ENCODE assay signal across 20 cellular contexts in the genomic region with DNA sequence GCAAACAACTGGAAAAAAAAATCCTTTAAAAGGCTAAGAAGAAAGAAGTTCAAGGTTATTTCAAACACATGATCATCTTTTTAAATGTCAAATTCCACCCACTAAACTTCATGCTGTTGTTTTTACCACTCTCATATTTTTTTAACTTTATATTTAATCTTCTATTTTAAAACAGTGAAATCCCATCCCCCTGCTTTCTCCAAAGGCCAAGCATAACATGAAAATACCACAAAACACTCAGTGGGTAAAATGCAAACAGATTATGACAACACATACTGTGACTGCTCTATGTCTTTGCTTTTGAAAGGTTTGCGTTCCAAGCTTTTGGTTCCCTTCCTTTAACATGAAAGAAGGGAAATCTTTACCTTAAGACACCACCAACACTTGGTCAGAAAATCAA.
"Had no signal": no experiment of that assay in that cellular context is flagged by ENCODE, and none has a peak within 500 bp of the region (broad histone marks: within the 10 kb centered on the region; RNA-seq: fewer than 3 reads in every experiment).

No MANE protein-coding gene starts in this region.

- H3K9me3 ChIP-seq: MG63, SK-N-SH had no signal

- H3K36me3 ChIP-seq: MG63 had no signal

- DNase-seq: IMR-90, Karpas-422, KG1, MG63, NCI-H1092, NCI-H1105 treated with DMSO at 0.1 percent for 48 hours, NCI-H1417 treated with DMSO at 0.1 percent for 48 hours, NCI-H146, NCI-H1694 treated with DMSO at 0.1 percent for 48 hours, NCI-H1930, NCI-H2081, NCI-H2107, NCI-H2227 treated with DMSO at 0.1 percent for 48 hours, NCI-H524, NCI-H526 treated with DMSO at 0.1 percent for 48 hours, NCI-H774, PC-3, SHP77, SK-N-SH had no signal

- H3K27ac ChIP-seq: RWPE1 had no signal

- H3K4me3 ChIP-seq: MG63 had no signal
